In genomic region chr1:239784896-239785295, GRCh38 we compare ENCODE assay signal across 18 cellular contexts.
A peak's percentile ranks its signal among the peaks of the same experiment; 100 is the strongest.
DNase-seq lines count a peak whose midpoint lies in the region; ATAC-seq, FAIRE-seq and TF ChIP-seq lines count a peak whose summit lies in the region.
"Had no signal": no experiment of that assay in that cellular context is flagged by ENCODE, and none has a peak within 500 bp of the region (broad histone marks: within the 10 kb centered on the region; RNA-seq: fewer than 3 reads in every experiment).

No MANE protein-coding gene starts in this region.

- no peak overlapping the region for H3K27ac ChIP-seq in IMR-90 (ENCODE audit: insufficient read depth, low read length)
- H3K27ac ChIP-seq in K562 (ENCODE audit: extremely low read depth, low read depth, low read length): no peak overlapping the region
- H3K27ac ChIP-seq: 22Rv1; BLaER1 treated with 17β-estradiol and CSF1 and Interleukin-3, amounts not matched to agents 10 nM and 100 nM; GM23248 had no signal

- H3K4me1 Mint-ChIP-seq in glutamatergic neuron (ENCODE audit: low read depth, unreplicated experiment): peaks cover 3% of the 10 kb centered on the region
- no peaks in the 10 kb centered on the region for H3K4me1 Mint-ChIP-seq in Calu3 (ENCODE audit: low read depth, unreplicated experiment)

- POLR2A ChIA-PET in IMR-90 (lab: Charles Lee; ENCODE audit: unreplicated experiment) (no interaction called here), K562 (lab: Yijun Ruan, JAX) (interaction anchor here (0.7 kb wide), 1 partner anchor 769 kb away, joined by 3 read pairs; no protein-coding TSS in a partner anchor)

- H3K4me1 ChIP-seq in IMR-90 (ENCODE audit: control insufficient read depth, insufficient read depth, low read length): no peaks in the 10 kb centered on the region
- H3K4me1 ChIP-seq in K562 (replicated peaks in 1 of 2; ENCODE audit: control insufficient read depth in 2 of 2, insufficient read depth in 2 of 2, low read length in 2 of 2): no peaks in the 10 kb centered on the region
- H3K4me1 ChIP-seq: BLaER1 treated with 17β-estradiol and CSF1 and Interleukin-3, amounts not matched to agents 10 nM and 100 nM had no signal

- ATAC-seq in IMR-90 (ENCODE audit: low read depth) (no peak), K562 (no peak)
- ATAC-seq: GM12878 had no signal

- H3K9ac ChIP-seq in IMR-90 (ENCODE audit: low read depth, low read length) (no peak overlapping the region), K562 (ENCODE audit: insufficient read depth in 1 of 2, low read depth in 2 of 2, low read length in 2 of 2) (no peak overlapping the region)
- H3K9ac ChIP-seq: BLaER1 treated with 17β-estradiol and CSF1 and Interleukin-3, amounts not matched to agents 10 nM and 100 nM; GM23248 had no signal

- H3K36me3 ChIP-seq in IMR-90 (ENCODE audit: control insufficient read depth, insufficient read depth, low read length): no peaks in the 10 kb centered on the region
- H3K36me3 ChIP-seq in K562 (ENCODE audit: control insufficient read depth, insufficient read depth, low read length): no peaks in the 10 kb centered on the region
- H3K36me3 ChIP-seq: BLaER1 treated with 17β-estradiol and CSF1 and Interleukin-3, amounts not matched to agents 10 nM and 100 nM had no signal

- BruUV-seq in IMR-90 (replicated peaks; lab: Mats Ljungman, UMichigan) (no TSS peak), K562 (replicated peaks; lab: Mats Ljungman, UMichigan) (no TSS peak), Calu3 (replicated peaks; lab: Mats Ljungman, UMichigan) (no TSS peak)

- no peaks in the 10 kb centered on the region for H4K20me1 ChIP-seq in IMR-90 (ENCODE audit: insufficient read depth, low read length)
- no peaks in the 10 kb centered on the region for H4K20me1 ChIP-seq in K562 (replicated peaks; ENCODE audit: control insufficient read depth, insufficient read depth, low read length)
- H4K20me1 ChIP-seq: BLaER1 treated with 17β-estradiol and CSF1 and Interleukin-3, amounts not matched to agents 10 nM and 100 nM had no signal

- H2AFZ ChIP-seq in IMR-90 (replicated peaks; ENCODE audit: low read length, poor library complexity) (no peak overlapping the region), K562 (ENCODE audit: low read depth, low read length) (no peak overlapping the region)
- H2AFZ ChIP-seq: GM23248 had no signal

- DNase-seq in DMS 273 (lab: John Stamatoyannopoulos, UW; ENCODE audit: unreplicated experiment) (peak; percentile 0), DMS 273 treated with DMSO at 0.1 percent for 48 hours (lab: John Stamatoyannopoulos, UW) (no peak), IMR-90 (no peak), K562 (ENCODE audit: extremely low read depth in 1 of 4, low spot score in 3 of 4) (no peak), glutamatergic neuron (no peak), SHP77 (lab: John Stamatoyannopoulos, UW) (no peak), CD1c-positive myeloid dendritic cell (ENCODE audit: extremely low spot score) (no peak), Calu3 (no peak)
- DNase-seq: ACHN; CD4-positive, alpha-beta T cell; DMS53; GM23248; H9; Karpas-422 had no signal

- H3K27me3 Mint-ChIP-seq in glutamatergic neuron (ENCODE audit: unreplicated experiment): peaks cover 1% of the 10 kb centered on the region
- no peaks in the 10 kb centered on the region for H3K27me3 Mint-ChIP-seq in Calu3 (ENCODE audit: unreplicated experiment)
- H3K27me3 Mint-ChIP-seq: CD4-positive, alpha-beta T cell had no signal

- CTCF ChIA-PET in IMR-90 (lab: Yijun Ruan, JAX) (no interaction called here), K562 (lab: Yijun Ruan, JAX; ENCODE audit: low intra/inter-chr PET ratio) (no interaction called here), Calu3 (lab: Charles Lee) (no interaction called here)

- TF ChIP-seq RAD21 in IMR-90 (IDR thresholded peaks at IDR 0.05; ENCODE audit: low read length): no peak
- TF ChIP-seq RAD21 in K562 (CRISPR knock-in tag; conservative IDR thresholded peaks at IDR 0.05 in 1 of 2, IDR thresholded peaks at IDR 0.05 in 1 of 2): no peak

- no peak overlapping the region for H4K91ac ChIP-seq in IMR-90 (ENCODE audit: insufficient read depth, low read depth, low read length)

- TF ChIP-seq CTCF in IMR-90 (conservative IDR thresholded peaks at IDR 0.05; ENCODE audit: low read depth, low read length): no peak
- TF ChIP-seq CTCF in K562 (IDR thresholded peaks at IDR 0.05 in 2 of 3, conservative IDR thresholded peaks at IDR 0.05 in 1 of 3; ENCODE audit: insufficient read depth in 2 of 3, low read depth in 1 of 3, low read length in 3 of 3): no peak
- no peak for TF ChIP-seq CTCF in glutamatergic neuron (IDR thresholded peaks at IDR 0.05; ENCODE audit: partially characterized antibody, unreplicated experiment)
- TF ChIP-seq CTCF in Calu3 (IDR thresholded peaks at IDR 0.05; ENCODE audit: unreplicated experiment): no peak

- H3K36me3 Mint-ChIP-seq in glutamatergic neuron (ENCODE audit: unreplicated experiment): no peaks in the 10 kb centered on the region
- no peaks in the 10 kb centered on the region for H3K36me3 Mint-ChIP-seq in Calu3 (ENCODE audit: insufficient read depth, unreplicated experiment)

- H3K23ac ChIP-seq in IMR-90 (ENCODE audit: low read depth, low read length): no peak overlapping the region

- TF ChIP-seq EP300 in K562 (IDR thresholded peaks at IDR 0.05; ENCODE audit: low read length): no peak

- H3K9me3 Mint-ChIP-seq in glutamatergic neuron (ENCODE audit: unreplicated experiment) (no peaks in the 10 kb centered on the region), Calu3 (ENCODE audit: low read depth, unreplicated experiment) (peaks cover 4% of the 10 kb centered on the region)
- H3K9me3 Mint-ChIP-seq: H9 had no signal

- no peaks in the 10 kb centered on the region for H3K79me2 ChIP-seq in K562 (ENCODE audit: control insufficient read depth, insufficient read depth, low read length)

- dilution Hi-C loops in IMR-90 (cut with HindIII; ENCODE audit: low sequenced_read_pairs, unreplicated experiment): no loop called here

- H3K4ac ChIP-seq in IMR-90 (ENCODE audit: low read depth, low read length): no peak overlapping the region

- no peak overlapping the region for H2AK5ac ChIP-seq in IMR-90 (ENCODE audit: low read depth, low read length)

- no peaks in the 10 kb centered on the region for H3K79me1 ChIP-seq in IMR-90 (ENCODE audit: low read depth in 1 of 2, low read length in 2 of 2)

- no peak overlapping the region for H2BK15ac ChIP-seq in IMR-90 (ENCODE audit: low read depth, low read length)

- H2BK5ac ChIP-seq in IMR-90 (ENCODE audit: low read depth, low read length, poor library complexity, severe bottlenecking): no peak overlapping the region

- no peak overlapping the region for H2BK120ac ChIP-seq in IMR-90 (ENCODE audit: low read depth, low read length)

- H4K5ac ChIP-seq in IMR-90 (ENCODE audit: low read depth, low read length): no peak overlapping the region

- 60% methylated on average over 1 of the region's 3 CpGs; no CpG with 5 or more reads in 1 of the 2 experiments for WGBS in IMR-90 (ENCODE audit: extremely low coverage in 2 of 2, insufficient read length in 1 of 2), 2 experiments
- WGBS in K562 (ENCODE audit: insufficient coverage, low coverage, missing lambda C conversion rate): 2% methylated on average over 3 of the region's 3 CpGs

- no peaks in the 10 kb centered on the region for H3K27me3 ChIP-seq in IMR-90 (ENCODE audit: control insufficient read depth, insufficient read depth, low read length)
- no peaks in the 10 kb centered on the region for H3K27me3 ChIP-seq in K562 (ENCODE audit: control insufficient read depth in 2 of 2, insufficient read depth in 2 of 2, low read length in 2 of 2)
- H3K27me3 ChIP-seq: BLaER1 treated with 17β-estradiol and CSF1 and Interleukin-3, amounts not matched to agents 10 nM and 100 nM had no signal

- intact Hi-C loops in IMR-90 (cut with micrococcal nuclease) (no loop called here), K562 (cut with micrococcal nuclease) (no loop called here), Calu3 (cut with micrococcal nuclease; ENCODE audit: unreplicated experiment) (no loop called here)

- H3K56ac ChIP-seq in IMR-90 (ENCODE audit: extremely low read depth, insufficient read depth, low read length): no peak overlapping the region

- no peak overlapping the region for H3K4me3 Mint-ChIP-seq in glutamatergic neuron (ENCODE audit: unreplicated experiment)
- no peak overlapping the region for H3K4me3 Mint-ChIP-seq in Calu3 (ENCODE audit: low read depth, unreplicated experiment)
- H3K4me3 Mint-ChIP-seq: CD4-positive, alpha-beta T cell; H9 had no signal

- no peak overlapping the region for H3K18ac ChIP-seq in IMR-90 (ENCODE audit: low read depth, low read length)

- H3K4me2 ChIP-seq in IMR-90 (ENCODE audit: low read depth, low read length): no peak overlapping the region
- no peak overlapping the region for H3K4me2 ChIP-seq in K562 (ENCODE audit: insufficient read depth, low read length)
- H3K4me2 ChIP-seq: BLaER1 treated with 17β-estradiol and CSF1 and Interleukin-3, amounts not matched to agents 10 nM and 100 nM had no signal

- no peak overlapping the region for H3K4me3 ChIP-seq in IMR-90 (ENCODE audit: insufficient read depth, low read depth, low read length)
- no peak overlapping the region for H3K4me3 ChIP-seq in K562
- H3K4me3 ChIP-seq: BLaER1 treated with 17β-estradiol and CSF1 and Interleukin-3, amounts not matched to agents 10 nM and 100 nM; GM12878; GM23248 had no signal

- H2BK20ac ChIP-seq in IMR-90 (ENCODE audit: low read depth, low read length): no peak overlapping the region

- no peak overlapping the region for H4K8ac ChIP-seq in IMR-90 (ENCODE audit: low read depth in 2 of 2, low read length in 2 of 2)

- TF ChIP-seq POLR2A in IMR-90 (IDR thresholded peaks at IDR 0.05; ENCODE audit: low read depth, low read length): no peak
- TF ChIP-seq POLR2A in K562 (conservative IDR thresholded peaks at IDR 0.05): no peak

- H3K27ac Mint-ChIP-seq in glutamatergic neuron (ENCODE audit: unreplicated experiment) (peak overlapping the region; percentile 9), Calu3 (ENCODE audit: unreplicated experiment) (no peak overlapping the region)
- H3K27ac Mint-ChIP-seq: CD4-positive, alpha-beta T cell; H9 had no signal

- H2AK9ac ChIP-seq in IMR-90 (replicated peaks; ENCODE audit: low read depth, low read length, poor library complexity): no peak overlapping the region

- H3K9me1 ChIP-seq in IMR-90 (ENCODE audit: insufficient read depth, low read length): no peaks in the 10 kb centered on the region
- no peaks in the 10 kb centered on the region for H3K9me1 ChIP-seq in K562 (ENCODE audit: control insufficient read depth, insufficient read depth, low read length)

- FAIRE-seq in K562 (lab: Jason Lieb, UNC): no peak
- FAIRE-seq: GM12878, GM18507 had no signal

- H3K9me3 ChIP-seq in IMR-90 (ENCODE audit: control insufficient read depth, insufficient read depth, low read length): peaks cover 2% of the 10 kb centered on the region; the same call in 1 of the 2 replicates
- H3K9me3 ChIP-seq in K562 (replicated peaks; ENCODE audit: control insufficient read depth, insufficient read depth, low read depth, low read length): no peaks in the 10 kb centered on the region
- H3K9me3 ChIP-seq: BLaER1 treated with 17β-estradiol and CSF1 and Interleukin-3, amounts not matched to agents 10 nM and 100 nM had no signal

- H3K14ac ChIP-seq in IMR-90 (replicated peaks; ENCODE audit: low read depth, low read length): no peak overlapping the region

- in situ Hi-C loops in IMR-90 (cut with MboI; ENCODE audit: low sequenced_read_pairs) (no loop called here), K562 (cut with MboI) (no loop called here)

TF ChIP-seq in K562, 482 proteins besides CTCF, POLR2A, EP300 and RAD21 (continues in another document):
- TF ChIP-seq CHD2 (IDR thresholded peaks at IDR 0.05; ENCODE audit: low read depth, low read length) (no peak), MXI1 (IDR thresholded peaks at IDR 0.05; ENCODE audit: low read depth, low read length) (no peak)
